ENCODE assay signal across 8 cellular contexts in the genomic region with DNA sequence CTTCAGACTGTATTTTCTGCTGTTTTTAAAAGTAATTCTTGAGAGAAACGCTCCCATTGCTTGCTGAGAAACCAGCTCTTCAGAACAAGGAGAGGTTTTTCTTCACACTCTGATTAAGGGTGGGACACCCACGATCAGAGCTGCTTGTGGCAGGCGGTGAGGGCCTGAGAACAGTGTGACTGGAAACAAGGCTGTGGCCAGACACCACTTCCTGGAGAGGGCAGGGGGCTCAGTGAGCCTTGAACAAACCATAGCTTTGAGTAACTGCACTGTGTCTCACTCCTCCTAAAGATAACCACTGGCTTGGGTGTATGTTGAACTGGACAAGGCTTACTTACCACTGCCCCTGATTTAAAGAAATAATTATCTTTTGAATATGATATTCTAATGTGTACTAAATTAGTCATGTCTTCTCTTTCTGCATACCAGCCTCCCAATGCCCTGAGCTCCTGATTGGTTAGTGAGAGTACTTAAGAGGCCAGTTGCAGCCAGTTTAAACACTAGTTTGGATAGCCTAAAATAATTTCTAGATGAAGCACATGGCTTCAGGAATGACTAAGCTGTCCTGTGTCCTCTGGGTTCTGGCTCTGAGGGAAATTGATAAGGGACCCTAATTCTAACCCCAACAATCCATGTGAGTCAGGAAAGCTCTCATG. TPM values are rescaled to one million over a fixed set of nuclear protein-coding genes. Genes with fewer than 3 reads are reported as not detected.
DNase-seq lines count a peak whose midpoint lies in the region; ATAC-seq lines count a peak whose summit lies in the region.

No MANE protein-coding gene starts in this region.

- no peak overlapping the region for H3K4me3 Mint-ChIP-seq in activated naive CD8-positive, alpha-beta T cell treated with anti-CD3 and anti-CD28 coated beads for 36 hours

- peak; percentile 78 for ATAC-seq in GM21360 (IDR thresholded peaks at IDR 0.05; ENCODE audit: unreplicated experiment)
- peak; percentile 74 for ATAC-seq in HG03558 (IDR thresholded peaks at IDR 0.05; ENCODE audit: extremely low read depth, unreplicated experiment)

- DNase-seq in AG08396 (ENCODE audit: low spot score): peak; percentile 9
- peak; percentile 63 for DNase-seq in activated naive CD8-positive, alpha-beta T cell treated with anti-CD3 and anti-CD28 coated beads for 36 hours
- DNase-seq in stimulated activated CD8-positive, alpha-beta memory T cell treated with anti-CD3 and anti-CD28 coated beads, Interleukin-7, amount 100 ng/mL, for 48 hours (ENCODE audit: extremely low read depth in 1 of 2, low read depth in 1 of 2): peak; percentile 30 to 58
- no peak for DNase-seq in iPS-NIHi7 (ENCODE audit: extremely low spot score)
- DNase-seq in NCI-H446 treated with DMSO at 0.1 percent for 48 hours (lab: John Stamatoyannopoulos, UW): no peak
- DNase-seq in SHP77 treated with DMSO at 0.1 percent for 48 hours (lab: John Stamatoyannopoulos, UW): no peak

- peaks cover 47% of the 10 kb centered on the region for H3K36me3 Mint-ChIP-seq in activated naive CD8-positive, alpha-beta T cell treated with anti-CD3 and anti-CD28 coated beads for 36 hours

- H3K9me3 Mint-ChIP-seq in activated naive CD8-positive, alpha-beta T cell treated with anti-CD3 and anti-CD28 coated beads for 36 hours: peaks cover 16% of the 10 kb centered on the region

- H3K27ac Mint-ChIP-seq in activated naive CD8-positive, alpha-beta T cell treated with anti-CD3 and anti-CD28 coated beads for 36 hours: peak overlapping the region; percentile 87

- H3K27me3 Mint-ChIP-seq in activated naive CD8-positive, alpha-beta T cell treated with anti-CD3 and anti-CD28 coated beads for 36 hours: no peaks in the 10 kb centered on the region

- H3K4me1 Mint-ChIP-seq in activated naive CD8-positive, alpha-beta T cell treated with anti-CD3 and anti-CD28 coated beads for 36 hours: peaks cover 44% of the 10 kb centered on the region

RNA-seq across cellular contexts. Expression of a gene that starts 3.7 kb away (rescaled TPM):
- total RNA-seq in activated naive CD8-positive, alpha-beta T cell treated with anti-CD3 and anti-CD28 coated beads for 36 hours: under 1 TPM; 0.12 to 0.14 TPM

RNA-seq across cellular contexts. Expression of a gene that starts 31.5 kb away (rescaled TPM):
- total RNA-seq in activated naive CD8-positive, alpha-beta T cell treated with anti-CD3 and anti-CD28 coated beads for 36 hours: 1 to 10 TPM; 1.0 to 1.4 TPM

Comparison
In these comparisons a context has a peak if more than half of its experiments do, and no peak if none do; other contexts are left out.
1. DNase-seq: peak in AG08396 (single experiment), activated naive CD8-positive, alpha-beta T cell treated with anti-CD3 and anti-CD28 coated beads for 36 hours (single experiment) and stimulated activated CD8-positive, alpha-beta memory T cell treated with anti-CD3 and anti-CD28 coated beads, Interleukin-7, amount 100 ng/mL, for 48 hours (2 of 2); none in iPS-NIHi7 (single experiment), NCI-H446 treated with DMSO at 0.1 percent for 48 hours (single experiment) and SHP77 treated with DMSO at 0.1 percent for 48 hours (single experiment).